Comparison of ENCODE assay signal across 2 cellular contexts in the genomic region with DNA sequence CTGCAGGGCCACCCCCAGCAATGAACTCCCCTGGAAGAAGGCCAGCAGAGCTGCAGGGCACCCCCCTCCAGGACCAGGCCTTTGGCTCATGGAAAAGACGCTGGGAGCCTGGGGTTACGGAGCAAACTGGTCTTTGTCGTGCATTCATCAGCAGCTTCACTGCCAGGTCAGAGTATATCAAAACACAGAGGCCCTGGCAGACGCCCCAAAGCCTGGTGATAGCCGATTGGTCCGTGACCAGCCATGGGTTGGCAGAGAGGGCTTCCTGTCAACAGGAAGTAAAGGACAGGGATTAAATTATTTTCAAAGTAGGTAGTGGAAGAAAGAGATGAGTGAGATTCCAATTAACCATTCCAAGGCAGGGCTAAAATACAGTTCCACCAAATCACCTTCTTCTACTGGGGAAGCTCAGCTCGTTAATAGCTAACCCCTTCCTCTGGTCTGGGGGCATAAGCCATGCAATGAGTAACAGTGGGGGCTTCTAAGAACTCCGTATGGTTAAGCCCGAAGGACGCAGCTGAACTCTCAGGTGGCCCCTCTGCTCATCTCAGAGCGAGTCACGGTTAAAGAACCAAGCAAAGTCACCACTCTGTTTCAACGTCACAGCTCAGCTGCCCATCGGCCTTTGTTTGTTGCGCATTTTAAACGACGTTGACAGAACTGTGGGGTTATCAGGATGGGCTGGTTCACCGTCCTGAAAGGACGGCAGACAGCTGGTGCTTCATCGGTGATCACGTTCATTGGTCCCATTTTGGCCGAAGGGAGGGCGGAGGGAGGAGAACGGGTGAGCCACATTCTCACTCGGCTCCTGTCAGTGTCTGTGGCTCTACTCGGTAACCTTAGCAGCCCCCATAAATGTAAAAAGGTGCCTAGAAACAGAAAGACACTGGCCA.
TF ChIP-seq lines count a peak whose summit lies in the region.

No MANE protein-coding gene starts in this region.

TF ChIP-seq in liver, 16 proteins besides CTCF, POLR2A, EP300 and RAD21:
- TF ChIP-seq RXRA (IDR thresholded peaks at IDR 0.05): peak; percentile 75 to 78
- TF ChIP-seq, protein P1, sequence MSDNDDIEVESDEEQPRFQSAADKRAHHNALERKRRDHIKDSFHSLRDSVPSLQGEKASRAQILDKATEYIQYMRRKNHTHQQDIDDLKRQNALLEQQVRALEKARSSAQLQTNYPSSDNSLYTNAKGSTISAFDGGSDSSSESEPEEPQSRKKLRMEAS (IDR thresholded peaks at IDR 0.05): no peak
- TF ChIP-seq FOXA1 (IDR thresholded peaks at IDR 0.05): peak; percentile 20
- peak in 1 of 2 donors; percentile 47 for TF ChIP-seq EGR1 (IDR thresholded peaks at IDR 0.05; ENCODE audit: low read depth in 2 of 2)
- TF ChIP-seq HNF4A (conservative IDR thresholded peaks at IDR 0.05): peak; percentile 46 to 74
- peak in 1 of 2 donors; percentile 61 for TF ChIP-seq GABPA (IDR thresholded peaks at IDR 0.05 in 1 of 2, conservative IDR thresholded peaks at IDR 0.05 in 1 of 2)
- TF ChIP-seq, protein P2, sequence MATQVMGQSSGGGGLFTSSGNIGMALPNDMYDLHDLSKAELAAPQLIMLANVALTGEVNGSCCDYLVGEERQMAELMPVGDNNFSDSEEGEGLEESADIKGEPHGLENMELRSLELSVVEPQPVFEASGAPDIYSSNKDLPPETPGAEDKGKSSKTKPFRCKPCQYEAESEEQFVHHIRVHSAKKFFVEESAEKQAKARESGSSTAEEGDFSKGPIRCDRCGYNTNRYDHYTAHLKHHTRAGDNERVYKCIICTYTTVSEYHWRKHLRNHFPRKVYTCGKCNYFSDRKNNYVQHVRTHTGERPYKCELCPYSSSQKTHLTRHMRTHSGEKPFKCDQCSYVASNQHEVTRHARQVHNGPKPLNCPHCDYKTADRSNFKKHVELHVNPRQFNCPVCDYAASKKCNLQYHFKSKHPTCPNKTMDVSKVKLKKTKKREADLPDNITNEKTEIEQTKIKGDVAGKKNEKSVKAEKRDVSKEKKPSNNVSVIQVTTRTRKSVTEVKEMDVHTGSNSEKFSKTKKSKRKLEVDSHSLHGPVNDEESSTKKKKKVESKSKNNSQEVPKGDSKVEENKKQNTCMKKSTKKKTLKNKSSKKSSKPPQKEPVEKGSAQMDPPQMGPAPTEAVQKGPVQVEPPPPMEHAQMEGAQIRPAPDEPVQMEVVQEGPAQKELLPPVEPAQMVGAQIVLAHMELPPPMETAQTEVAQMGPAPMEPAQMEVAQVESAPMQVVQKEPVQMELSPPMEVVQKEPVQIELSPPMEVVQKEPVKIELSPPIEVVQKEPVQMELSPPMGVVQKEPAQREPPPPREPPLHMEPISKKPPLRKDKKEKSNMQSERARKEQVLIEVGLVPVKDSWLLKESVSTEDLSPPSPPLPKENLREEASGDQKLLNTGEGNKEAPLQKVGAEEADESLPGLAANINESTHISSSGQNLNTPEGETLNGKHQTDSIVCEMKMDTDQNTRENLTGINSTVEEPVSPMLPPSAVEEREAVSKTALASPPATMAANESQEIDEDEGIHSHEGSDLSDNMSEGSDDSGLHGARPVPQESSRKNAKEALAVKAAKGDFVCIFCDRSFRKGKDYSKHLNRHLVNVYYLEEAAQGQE (IDR thresholded peaks at IDR 0.05): peak; percentile 61
- TF ChIP-seq NR2F2 (IDR thresholded peaks at IDR 0.05): no peak
- peak; percentile 78 for TF ChIP-seq SP1 (IDR thresholded peaks at IDR 0.05)
- TF ChIP-seq FOXA2 (IDR thresholded peaks at IDR 0.05): peak; percentile 60
- TF ChIP-seq HNF4G (IDR thresholded peaks at IDR 0.05): peak; percentile 10
- peak; percentile 34 for TF ChIP-seq YY1 (IDR thresholded peaks at IDR 0.05)
- no peak for TF ChIP-seq JUND (IDR thresholded peaks at IDR 0.05)

TF ChIP-seq in HepG2, 621 proteins besides CTCF, POLR2A, EP300 and RAD21:
- no peak for TF ChIP-seq SP1 (IDR thresholded peaks at IDR 0.05)
- TF ChIP-seq SP1 (CRISPR knock-in tag; IDR thresholded peaks at IDR 0.05): no peak
- no peak for TF ChIP-seq ZNF841 (CRISPR knock-in tag; IDR thresholded peaks at IDR 0.05; ENCODE audit: borderline replicate concordance)
- no peak for TF ChIP-seq ZNF776 (CRISPR knock-in tag; IDR thresholded peaks at IDR 0.05)
- TF ChIP-seq KDM1A (CRISPR knock-in tag; IDR thresholded peaks at IDR 0.05): no peak
- no peak for TF ChIP-seq HHEX (CRISPR knock-in tag; IDR thresholded peaks at IDR 0.05)
- TF ChIP-seq, protein P3, sequence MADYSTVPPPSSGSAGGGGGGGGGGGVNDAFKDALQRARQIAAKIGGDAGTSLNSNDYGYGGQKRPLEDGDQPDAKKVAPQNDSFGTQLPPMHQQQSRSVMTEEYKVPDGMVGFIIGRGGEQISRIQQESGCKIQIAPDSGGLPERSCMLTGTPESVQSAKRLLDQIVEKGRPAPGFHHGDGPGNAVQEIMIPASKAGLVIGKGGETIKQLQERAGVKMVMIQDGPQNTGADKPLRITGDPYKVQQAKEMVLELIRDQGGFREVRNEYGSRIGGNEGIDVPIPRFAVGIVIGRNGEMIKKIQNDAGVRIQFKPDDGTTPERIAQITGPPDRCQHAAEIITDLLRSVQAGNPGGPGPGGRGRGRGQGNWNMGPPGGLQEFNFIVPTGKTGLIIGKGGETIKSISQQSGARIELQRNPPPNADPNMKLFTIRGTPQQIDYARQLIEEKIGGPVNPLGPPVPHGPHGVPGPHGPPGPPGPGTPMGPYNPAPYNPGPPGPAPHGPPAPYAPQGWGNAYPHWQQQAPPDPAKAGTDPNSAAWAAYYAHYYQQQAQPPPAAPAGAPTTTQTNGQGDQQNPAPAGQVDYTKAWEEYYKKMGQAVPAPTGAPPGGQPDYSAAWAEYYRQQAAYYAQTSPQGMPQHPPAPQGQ (CRISPR knock-in tag; IDR thresholded peaks at IDR 0.05; ENCODE audit: borderline replicate concordance): no peak
- no peak for TF ChIP-seq RXRB (CRISPR knock-in tag; IDR thresholded peaks at IDR 0.05; ENCODE audit: borderline replicate concordance)
- TF ChIP-seq ZNF557 (CRISPR knock-in tag; IDR thresholded peaks at IDR 0.05): no peak
